ENCODE assay signal across 9 cellular contexts in the genomic region with DNA sequence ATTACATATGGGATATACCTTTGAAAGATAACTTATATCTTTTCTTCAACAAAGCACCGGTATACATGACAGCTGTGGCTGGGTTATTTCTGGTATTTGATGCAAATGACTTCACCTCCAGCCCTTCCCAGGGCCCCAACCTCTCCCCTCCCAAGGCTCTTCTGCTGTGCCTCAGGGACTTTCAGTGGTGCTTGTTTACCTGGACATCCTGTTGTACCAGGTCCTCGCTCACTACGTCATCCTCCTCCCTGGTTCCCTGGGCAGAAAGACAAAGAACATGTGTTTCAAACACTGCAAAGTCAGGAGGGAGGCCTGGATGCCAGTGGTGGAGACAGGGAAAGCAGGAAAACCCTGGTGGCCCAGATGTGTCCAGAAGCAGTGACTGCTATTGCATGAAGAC. TPM values are rescaled to one million over a fixed set of nuclear protein-coding genes. Genes with fewer than 3 reads are reported as not detected.
DNase-seq lines count a peak whose midpoint lies in the region; ATAC-seq and TF ChIP-seq lines count a peak whose summit lies in the region.
"Had no signal": no experiment of that assay in that cellular context is flagged by ENCODE, and none has a peak within 500 bp of the region (broad histone marks: within the 10 kb centered on the region; RNA-seq: fewer than 3 reads in every experiment).

No MANE protein-coding gene starts in this region.

- no TSS peak for BruUV-seq in Caco-2 (replicated peaks; lab: Mats Ljungman, UMichigan)

- ATAC-seq in GM18519 (IDR thresholded peaks at IDR 0.05; ENCODE audit: low FRiP score, unreplicated experiment), result peak; percentile 47
- peak; percentile 60 for ATAC-seq in GM21423 (IDR thresholded peaks at IDR 0.05; ENCODE audit: unreplicated experiment)
- ATAC-seq in HG03460 (IDR thresholded peaks at IDR 0.05; ENCODE audit: unreplicated experiment), result peak; percentile 73

- POLR2A ChIA-PET in Caco-2 (lab: Charles Lee), result no interaction called here

- H3K27ac ChIP-seq in endodermal cell (ENCODE audit: low read depth, low read length), result no peak overlapping the region

- peaks cover 88% of the 10 kb centered on the region for H3K36me3 Mint-ChIP-seq in endodermal cell (ENCODE audit: low read depth)
- H3K36me3 Mint-ChIP-seq in Caco-2 (ENCODE audit: insufficient read depth, unreplicated experiment), result peaks cover 13% of the 10 kb centered on the region

- H3K27me3 Mint-ChIP-seq in endodermal cell (ENCODE audit: insufficient read depth) (no peaks in the 10 kb centered on the region), Caco-2 (ENCODE audit: insufficient read depth, unreplicated experiment) (no peaks in the 10 kb centered on the region)

- 84 to 88% methylated on average over 2 to 3 of the region's 3 CpGs for WGBS in endodermal cell (ENCODE audit: insufficient coverage in 1 of 2, insufficient read length in 1 of 2), 2 experiments

- TF ChIP-seq CTCF in endodermal cell (conservative IDR thresholded peaks at IDR 0.05) (no peak), Caco-2 (IDR thresholded peaks at IDR 0.05; ENCODE audit: insufficient read depth in 1 of 2, low read depth in 1 of 2, low read length in 1 of 2, severe bottlenecking in 1 of 2, unreplicated experiment in 1 of 2) (no peak)

- CTCF ChIA-PET in Caco-2 (lab: Charles Lee), result interaction anchor here (1.0 kb wide), 1 partner anchor 105 kb away, joined by 3 read pairs; no protein-coding TSS in a partner anchor

- H3K4me1 ChIP-seq in endodermal cell (ENCODE audit: control insufficient read depth, insufficient read depth, low read length) (peaks cover under 1% of the 10 kb centered on the region), Caco-2 (peaks cover 18% of the 10 kb centered on the region)

- H3K27ac Mint-ChIP-seq in endodermal cell (no peak overlapping the region), Caco-2 (ENCODE audit: unreplicated experiment) (no peak overlapping the region)

- H3K9me3 Mint-ChIP-seq in endodermal cell (no peaks in the 10 kb centered on the region), Caco-2 (ENCODE audit: unreplicated experiment) (no peaks in the 10 kb centered on the region)

- H3K4me3 ChIP-seq in endodermal cell (ENCODE audit: low read length), result no peak overlapping the region
- no peak overlapping the region for H3K4me3 ChIP-seq in Caco-2 (ENCODE audit: low read depth, low read length)

- H3K4me1 Mint-ChIP-seq in endodermal cell, result no peaks in the 10 kb centered on the region
- peaks cover 8% of the 10 kb centered on the region for H3K4me1 Mint-ChIP-seq in Caco-2 (ENCODE audit: low read depth, unreplicated experiment)

- H3K36me3 ChIP-seq in endodermal cell (ENCODE audit: control insufficient read depth, insufficient read depth, low read length) (peaks cover 99% of the 10 kb centered on the region), Caco-2 (ENCODE audit: control insufficient read depth, insufficient read depth, low read length) (no peaks in the 10 kb centered on the region)

- no peak overlapping the region for H3K9ac ChIP-seq in endodermal cell (ENCODE audit: extremely low read depth, low read length, poor library complexity, severe bottlenecking)

- H3K4me3 Mint-ChIP-seq in endodermal cell (no peak overlapping the region), Caco-2 (ENCODE audit: unreplicated experiment) (no peak overlapping the region)

- DNase-seq in islet precursor cell (peak; percentile 84), endodermal cell (no peak), Caco-2 (no peak), GF-D8 (lab: John Stamatoyannopoulos, UW) (no peak), ureter (ENCODE audit: low spot score) (no peak)
- DNase-seq: activated CD8-positive, alpha-beta memory T cell treated with anti-CD3 and anti-CD28 coated beads for 24 hours had no signal

- intact Hi-C loops in Caco-2 (cut with micrococcal nuclease; ENCODE audit: unreplicated experiment), result no loop called here

- H3K27me3 ChIP-seq in endodermal cell (ENCODE audit: control insufficient read depth, insufficient read depth, low read length, poor library complexity, severe bottlenecking) (no peaks in the 10 kb centered on the region), Caco-2 (replicated peaks; ENCODE audit: control insufficient read depth, insufficient read depth, low read length) (no peaks in the 10 kb centered on the region)

- H3K9me3 ChIP-seq in endodermal cell (ENCODE audit: control insufficient read depth, low read length) (no peaks in the 10 kb centered on the region), Caco-2 (no peaks in the 10 kb centered on the region)

RNA-seq across cellular contexts. Expression of a gene that starts 23.4 kb away (rescaled TPM):
- total RNA-seq in endodermal cell (100 to 1,000 TPM; 204 to 235 TPM), Caco-2 (2022) (43.0 and 51.9 TPM in 2 replicates), ureter (123 TPM)
- polyA plus RNA-seq in endodermal cell (2013, experiment 1 of 2), result 167 TPM
- polyA plus RNA-seq in endodermal cell (2013, experiment 2 of 2), result 184 TPM

RNA-seq across cellular contexts. Expression of a gene that starts 53.4 kb away (rescaled TPM):
- total RNA-seq in endodermal cell (10 to 100 TPM; 51.3 to 52.2 TPM), Caco-2 (2022) (62.7 and 65.7 TPM in 2 replicates), ureter (75.4 TPM)
- polyA plus RNA-seq in endodermal cell (2013, experiment 1 of 2), result 33.0 TPM
- 31.1 TPM for polyA plus RNA-seq in endodermal cell (2013, experiment 2 of 2)
